22 cellular contexts compared by ENCODE assay signal in genomic region chr4:3760833-3761232, GRCh38.
"Had no signal": no experiment of that assay in that cellular context is flagged by ENCODE, and none has a peak within 500 bp of the region (broad histone marks: within the 10 kb centered on the region; RNA-seq: fewer than 3 reads in every experiment).

No MANE protein-coding gene starts in this region.

- H3K27me3 ChIP-seq: MG63 had no signal

- FAIRE-seq: HTR-8/SVneo had no signal

- H3K4me3 ChIP-seq: MG63 had no signal

- H3K36me3 ChIP-seq: MG63 had no signal

- H3K27ac ChIP-seq: HL-60, RWPE1 had no signal

- ATAC-seq: Panc1, SK-N-SH treated with all-trans-retinoic acid at 6 μM for 48 hours had no signal

- H3K9me3 ChIP-seq: MG63 had no signal

- DNase-seq: KBM-7, MG63, NCI-H1092, NCI-H1105 treated with DMSO at 0.1 percent for 48 hours, NCI-H1417 treated with DMSO at 0.1 percent for 48 hours, NCI-H146, NCI-H1694 treated with DMSO at 0.1 percent for 48 hours, NCI-H1930, NCI-H2081, NCI-H2107, NCI-H226, NCI-H446, NCI-H510A, NCI-H524 treated with DMSO at 0.1 percent for 48 hours, NCI-H69, NCI-H774, SHP77 had no signal
